Comparison of ENCODE assay signal across 1 cellular context in the genomic region with DNA sequence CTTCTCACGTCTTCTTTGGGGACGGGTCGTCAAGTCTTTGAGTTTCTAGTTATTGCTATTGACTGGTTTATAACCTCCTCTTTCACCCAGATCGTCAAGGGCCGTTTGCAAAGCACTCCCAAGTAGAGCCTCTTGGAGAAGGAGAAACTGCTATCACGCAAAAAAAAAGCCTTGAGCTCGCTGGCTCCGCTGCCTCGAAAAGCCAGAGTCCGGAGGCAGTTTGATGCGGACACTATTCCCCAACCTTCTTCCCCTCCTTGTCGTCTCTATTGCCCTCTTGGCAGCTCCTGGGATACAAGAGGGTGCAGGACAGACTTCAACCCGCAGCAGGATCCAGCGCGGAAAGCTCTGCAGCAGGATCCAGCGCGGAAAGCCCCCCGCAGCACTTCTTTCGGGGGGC.
TF ChIP-seq lines count a peak whose summit lies in the region.

No MANE protein-coding gene starts in this region.

TF ChIP-seq in GM23338, 12 proteins besides CTCF, POLR2A, EP300 and RAD21 (continued from another document):
- TF ChIP-seq, protein P1, sequence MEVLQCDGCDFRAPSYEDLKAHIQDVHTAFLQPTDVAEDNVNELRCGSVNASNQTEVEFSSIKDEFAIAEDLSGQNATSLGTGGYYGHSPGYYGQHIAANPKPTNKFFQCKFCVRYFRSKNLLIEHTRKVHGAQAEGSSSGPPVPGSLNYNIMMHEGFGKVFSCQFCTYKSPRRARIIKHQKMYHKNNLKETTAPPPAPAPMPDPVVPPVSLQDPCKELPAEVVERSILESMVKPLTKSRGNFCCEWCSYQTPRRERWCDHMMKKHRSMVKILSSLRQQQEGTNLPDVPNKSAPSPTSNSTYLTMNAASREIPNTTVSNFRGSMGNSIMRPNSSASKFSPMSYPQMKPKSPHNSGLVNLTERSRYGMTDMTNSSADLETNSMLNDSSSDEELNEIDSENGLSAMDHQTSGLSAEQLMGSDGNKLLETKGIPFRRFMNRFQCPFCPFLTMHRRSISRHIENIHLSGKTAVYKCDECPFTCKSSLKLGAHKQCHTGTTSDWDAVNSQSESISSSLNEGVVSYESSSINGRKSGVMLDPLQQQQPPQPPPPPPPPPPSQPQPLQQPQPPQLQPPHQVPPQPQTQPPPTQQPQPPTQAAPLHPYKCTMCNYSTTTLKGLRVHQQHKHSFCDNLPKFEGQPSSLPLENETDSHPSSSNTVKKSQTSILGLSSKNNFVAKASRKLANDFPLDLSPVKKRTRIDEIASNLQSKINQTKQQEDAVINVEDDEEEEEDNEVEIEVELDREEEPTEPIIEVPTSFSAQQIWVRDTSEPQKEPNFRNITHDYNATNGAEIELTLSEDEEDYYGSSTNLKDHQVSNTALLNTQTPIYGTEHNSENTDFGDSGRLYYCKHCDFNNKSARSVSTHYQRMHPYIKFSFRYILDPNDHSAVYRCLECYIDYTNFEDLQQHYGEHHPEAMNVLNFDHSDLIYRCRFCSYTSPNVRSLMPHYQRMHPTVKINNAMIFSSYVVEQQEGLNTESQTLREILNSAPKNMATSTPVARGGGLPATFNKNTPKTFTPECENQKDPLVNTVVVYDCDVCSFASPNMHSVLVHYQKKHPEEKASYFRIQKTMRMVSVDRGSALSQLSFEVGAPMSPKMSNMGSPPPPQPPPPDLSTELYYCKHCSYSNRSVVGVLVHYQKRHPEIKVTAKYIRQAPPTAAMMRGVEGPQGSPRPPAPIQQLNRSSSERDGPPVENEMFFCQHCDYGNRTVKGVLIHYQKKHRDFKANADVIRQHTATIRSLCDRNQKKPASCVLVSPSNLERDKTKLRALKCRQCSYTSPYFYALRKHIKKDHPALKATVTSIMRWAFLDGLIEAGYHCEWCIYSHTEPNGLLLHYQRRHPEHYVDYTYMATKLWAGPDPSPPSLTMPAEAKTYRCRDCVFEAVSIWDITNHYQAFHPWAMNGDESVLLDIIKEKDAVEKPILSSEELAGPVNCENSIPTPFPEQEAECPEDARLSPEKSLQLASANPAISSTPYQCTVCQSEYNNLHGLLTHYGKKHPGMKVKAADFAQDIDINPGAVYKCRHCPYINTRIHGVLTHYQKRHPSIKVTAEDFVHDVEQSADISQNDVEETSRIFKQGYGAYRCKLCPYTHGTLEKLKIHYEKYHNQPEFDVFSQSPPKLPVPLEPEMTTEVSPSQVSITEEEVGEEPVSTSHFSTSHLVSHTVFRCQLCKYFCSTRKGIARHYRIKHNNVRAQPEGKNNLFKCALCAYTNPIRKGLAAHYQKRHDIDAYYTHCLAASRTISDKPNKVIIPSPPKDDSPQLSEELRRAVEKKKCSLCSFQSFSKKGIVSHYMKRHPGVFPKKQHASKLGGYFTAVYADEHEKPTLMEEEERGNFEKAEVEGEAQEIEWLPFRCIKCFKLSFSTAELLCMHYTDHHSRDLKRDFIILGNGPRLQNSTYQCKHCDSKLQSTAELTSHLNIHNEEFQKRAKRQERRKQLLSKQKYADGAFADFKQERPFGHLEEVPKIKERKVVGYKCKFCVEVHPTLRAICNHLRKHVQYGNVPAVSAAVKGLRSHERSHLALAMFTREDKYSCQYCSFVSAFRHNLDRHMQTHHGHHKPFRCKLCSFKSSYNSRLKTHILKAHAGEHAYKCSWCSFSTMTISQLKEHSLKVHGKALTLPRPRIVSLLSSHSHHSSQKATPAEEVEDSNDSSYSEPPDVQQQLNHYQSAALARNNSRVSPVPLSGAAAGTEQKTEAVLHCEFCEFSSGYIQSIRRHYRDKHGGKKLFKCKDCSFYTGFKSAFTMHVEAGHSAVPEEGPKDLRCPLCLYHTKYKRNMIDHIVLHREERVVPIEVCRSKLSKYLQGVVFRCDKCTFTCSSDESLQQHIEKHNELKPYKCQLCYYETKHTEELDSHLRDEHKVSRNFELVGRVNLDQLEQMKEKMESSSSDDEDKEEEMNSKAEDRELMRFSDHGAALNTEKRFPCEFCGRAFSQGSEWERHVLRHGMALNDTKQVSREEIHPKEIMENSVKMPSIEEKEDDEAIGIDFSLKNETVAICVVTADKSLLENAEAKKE (CRISPR knock-in tag; IDR thresholded peaks at IDR 0.05) = no peak
- TF ChIP-seq, protein P2, sequence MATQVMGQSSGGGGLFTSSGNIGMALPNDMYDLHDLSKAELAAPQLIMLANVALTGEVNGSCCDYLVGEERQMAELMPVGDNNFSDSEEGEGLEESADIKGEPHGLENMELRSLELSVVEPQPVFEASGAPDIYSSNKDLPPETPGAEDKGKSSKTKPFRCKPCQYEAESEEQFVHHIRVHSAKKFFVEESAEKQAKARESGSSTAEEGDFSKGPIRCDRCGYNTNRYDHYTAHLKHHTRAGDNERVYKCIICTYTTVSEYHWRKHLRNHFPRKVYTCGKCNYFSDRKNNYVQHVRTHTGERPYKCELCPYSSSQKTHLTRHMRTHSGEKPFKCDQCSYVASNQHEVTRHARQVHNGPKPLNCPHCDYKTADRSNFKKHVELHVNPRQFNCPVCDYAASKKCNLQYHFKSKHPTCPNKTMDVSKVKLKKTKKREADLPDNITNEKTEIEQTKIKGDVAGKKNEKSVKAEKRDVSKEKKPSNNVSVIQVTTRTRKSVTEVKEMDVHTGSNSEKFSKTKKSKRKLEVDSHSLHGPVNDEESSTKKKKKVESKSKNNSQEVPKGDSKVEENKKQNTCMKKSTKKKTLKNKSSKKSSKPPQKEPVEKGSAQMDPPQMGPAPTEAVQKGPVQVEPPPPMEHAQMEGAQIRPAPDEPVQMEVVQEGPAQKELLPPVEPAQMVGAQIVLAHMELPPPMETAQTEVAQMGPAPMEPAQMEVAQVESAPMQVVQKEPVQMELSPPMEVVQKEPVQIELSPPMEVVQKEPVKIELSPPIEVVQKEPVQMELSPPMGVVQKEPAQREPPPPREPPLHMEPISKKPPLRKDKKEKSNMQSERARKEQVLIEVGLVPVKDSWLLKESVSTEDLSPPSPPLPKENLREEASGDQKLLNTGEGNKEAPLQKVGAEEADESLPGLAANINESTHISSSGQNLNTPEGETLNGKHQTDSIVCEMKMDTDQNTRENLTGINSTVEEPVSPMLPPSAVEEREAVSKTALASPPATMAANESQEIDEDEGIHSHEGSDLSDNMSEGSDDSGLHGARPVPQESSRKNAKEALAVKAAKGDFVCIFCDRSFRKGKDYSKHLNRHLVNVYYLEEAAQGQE (IDR thresholded peaks at IDR 0.05; ENCODE audit: unreplicated experiment) = no peak
- TF ChIP-seq, protein P3, sequence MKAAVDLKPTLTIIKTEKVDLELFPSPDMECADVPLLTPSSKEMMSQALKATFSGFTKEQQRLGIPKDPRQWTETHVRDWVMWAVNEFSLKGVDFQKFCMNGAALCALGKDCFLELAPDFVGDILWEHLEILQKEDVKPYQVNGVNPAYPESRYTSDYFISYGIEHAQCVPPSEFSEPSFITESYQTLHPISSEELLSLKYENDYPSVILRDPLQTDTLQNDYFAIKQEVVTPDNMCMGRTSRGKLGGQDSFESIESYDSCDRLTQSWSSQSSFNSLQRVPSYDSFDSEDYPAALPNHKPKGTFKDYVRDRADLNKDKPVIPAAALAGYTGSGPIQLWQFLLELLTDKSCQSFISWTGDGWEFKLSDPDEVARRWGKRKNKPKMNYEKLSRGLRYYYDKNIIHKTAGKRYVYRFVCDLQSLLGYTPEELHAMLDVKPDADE (IDR thresholded peaks at IDR 0.05) = no peak
- TF ChIP-seq JUNB (IDR thresholded peaks at IDR 0.05; ENCODE audit: unreplicated experiment) (no peak), EZH2 (IDR thresholded peaks at IDR 0.05; ENCODE audit: low read depth, unreplicated experiment) (no peak), ZNF114 (CRISPR knock-in tag; IDR thresholded peaks at IDR 0.05) (no peak), CREB1 (CRISPR knock-in tag; IDR thresholded peaks at IDR 0.05; ENCODE audit: low read depth) (no peak), EZH2phosphoT487 (IDR thresholded peaks at IDR 0.05; ENCODE audit: unreplicated experiment) (no peak), STAT1 (IDR thresholded peaks at IDR 0.05; ENCODE audit: unreplicated experiment) (no peak)
